21 cellular contexts compared by ENCODE assay signal in the genomic region with DNA sequence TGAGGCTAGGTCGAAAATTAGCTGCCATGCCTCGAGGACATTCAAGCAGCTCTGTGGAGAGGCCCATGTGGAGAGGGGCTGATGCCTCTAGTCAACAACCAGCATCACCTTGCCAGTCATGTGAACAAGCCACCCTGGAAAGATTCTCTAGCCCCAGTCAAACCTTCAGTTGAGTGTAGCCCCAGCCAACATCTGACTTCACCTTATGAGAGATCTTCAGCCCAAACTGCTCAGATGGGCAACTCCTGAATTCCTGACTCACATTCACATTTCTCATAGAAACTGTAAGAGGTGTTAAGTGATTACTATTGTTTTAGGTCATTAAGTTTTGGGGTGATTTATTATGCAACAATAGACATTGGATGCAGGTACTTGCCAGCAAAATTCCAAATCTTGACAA. TPM values are rescaled to one million over a fixed set of nuclear protein-coding genes. Genes with fewer than 3 reads are reported as not detected.
"Had no signal": no experiment of that assay in that cellular context is flagged by ENCODE, and none has a peak within 500 bp of the region (broad histone marks: within the 10 kb centered on the region; RNA-seq: fewer than 3 reads in every experiment).

No MANE protein-coding gene starts in this region.

- H3K27ac Mint-ChIP-seq: mesothelial cell of epicardium; natural killer cell treated with Interleukin-12 subunit alpha and Interleukin-12 subunit beta and Interleukin-15 and Interleukin-18, amount 100 ng/mL, for 72 hours had no signal

- DNase-seq: activated CD4-positive, alpha-beta T cell treated with anti-CD3 and anti-CD28 coated beads, Interleukin-2, amount 50 U/mL, for 48 hours; activated gamma-delta T cell; central memory CD4-positive, alpha-beta T cell; dermis blood vessel endothelial cell; effector memory CD4-positive, alpha-beta T cell; foreskin keratinocyte; left ventricle myocardium inferior; ovary; SJCRH30; stimulated activated CD4-positive, alpha-beta T cell treated with anti-CD3 and anti-CD28 coated beads, Interleukin-2, amount 100 ng/mL, for 48 hours; stimulated activated naive CD4-positive, alpha-beta T cell; substantia nigra; T-cell; tibial artery had no signal

- H3K4me3 Mint-ChIP-seq: mesothelial cell of epicardium; natural killer cell treated with Interleukin-12 subunit alpha and Interleukin-12 subunit beta and Interleukin-15 and Interleukin-18, amount 100 ng/mL, for 72 hours; T-cell had no signal

- H3K9me3 Mint-ChIP-seq: mesothelial cell of epicardium; natural killer cell treated with Interleukin-12 subunit alpha and Interleukin-12 subunit beta and Interleukin-15 and Interleukin-18, amount 100 ng/mL, for 72 hours; T-cell had no signal

- H3K27me3 Mint-ChIP-seq: natural killer cell treated with Interleukin-12 subunit alpha and Interleukin-12 subunit beta and Interleukin-15 and Interleukin-18, amount 100 ng/mL, for 72 hours; T-cell had no signal

- H3K36me3 Mint-ChIP-seq: natural killer cell treated with Interleukin-12 subunit alpha and Interleukin-12 subunit beta and Interleukin-15 and Interleukin-18, amount 100 ng/mL, for 72 hours had no signal

- ATAC-seq: foreskin keratinocyte; natural killer cell treated with Interleukin-12 subunit alpha and Interleukin-12 subunit beta and Interleukin-15 and Interleukin-18, amount 100 ng/mL, for 72 hours; T-cell had no signal

RNA-seq across cellular contexts. Expression of a gene that starts 44.9 kb away (rescaled TPM):
- total RNA-seq: astrocyte; dermis blood vessel endothelial cell; foreskin keratinocyte; hepatocyte; left ventricle myocardium inferior; lung microvascular endothelial cell; mesothelial cell of epicardium; natural killer cell treated with Interleukin-12 subunit alpha and Interleukin-12 subunit beta and Interleukin-15 and Interleukin-18, amount 100 ng/mL, for 72 hours; ovary; prostate gland; SJCRH30; T-cell; ureter had no signal
